In genomic region chr2:175446201-175446600, GRCh38 we compare ENCODE assay signal across 28 cellular contexts.
"Had no signal": no experiment of that assay in that cellular context is flagged by ENCODE, and none has a peak within 500 bp of the region (broad histone marks: within the 10 kb centered on the region; RNA-seq: fewer than 3 reads in every experiment).

No MANE protein-coding gene starts in this region.

- DNase-seq: natural killer cell; occipital lobe; ovary; posterior cingulate gyrus; psoas muscle; right cardiac atrium; spleen; stimulated activated CD4-positive, alpha-beta T cell treated with anti-CD3 and anti-CD28 coated beads, Interleukin-12 subunit alpha, Interleukin-12 subunit beta, amount 100 ng/mL, for 4 hours; stimulated activated CD4-positive, alpha-beta T cell treated with anti-CD3 and anti-CD28 coated beads, Interleukin-1b, Interleukin-23, amount 100 ng/mL, for 48 hours; stimulated activated CD4-positive, alpha-beta T cell treated with anti-CD3 and anti-CD28 coated beads, Interleukin-4, amount 100 ng/mL, for 1 hour; stimulated activated CD4-positive, alpha-beta T cell treated with anti-CD3 and anti-CD28 coated beads, Interleukin-4, amount 100 ng/mL, for 4 hours; stimulated activated CD8-positive, alpha-beta memory T cell treated with anti-CD3 and anti-CD28 coated beads, Interleukin-4, amount 100 ng/mL, for 48 hours; stimulated activated naive CD4-positive, alpha-beta T cell; stimulated activated naive CD8-positive, alpha-beta T cell treated with anti-CD3 and anti-CD28 coated beads, Interleukin-15, amount 100 ng/mL, for 72 hours; stimulated activated naive CD8-positive, alpha-beta T cell treated with anti-CD3 and anti-CD28 coated beads, Interleukin-15, Interleukin-2, amounts not matched to agents 100 U/mL and 50 U/mL, for 24 hours; substantia nigra; testis; tibial artery; transverse colon; upper lobe of right lung; uterus had no signal

- H3K9me3 ChIP-seq: ovary, psoas muscle, spleen, suprapubic skin, testis, tibial artery, transverse colon, upper lobe of right lung, uterus had no signal

- H3K9ac ChIP-seq: neural progenitor cell, parathyroid adenoma had no signal

- H3K79me2 ChIP-seq: parathyroid adenoma had no signal

- H3K4me2 ChIP-seq: neural progenitor cell, smooth muscle cell had no signal

- H3K36me3 ChIP-seq: neural progenitor cell, ovary, spleen, suprapubic skin, tibial artery, transverse colon, upper lobe of right lung, uterus had no signal

- H2AFZ ChIP-seq: neural progenitor cell, parathyroid adenoma had no signal

- H3K27ac ChIP-seq: neural progenitor cell, ovary, parathyroid adenoma, psoas muscle, skin epidermis, spleen, suprapubic skin, testis, tibial artery, transverse colon, upper lobe of right lung, uterus had no signal

- H3K4me1 ChIP-seq: parathyroid adenoma, psoas muscle, spleen, suprapubic skin, testis, transverse colon, upper lobe of right lung, uterus had no signal

- ATAC-seq: natural killer cell; psoas muscle; right cardiac atrium; sciatic nerve; stimulated activated memory B cell treated with anti-CD40 and anti-IgM and Interleukin-4, amounts not matched to agents 10 μg/mL and 1 μg/mL and 100 μg/mL, for 72 hours; stimulated activated naive CD8-positive, alpha-beta T cell treated with anti-CD3 and anti-CD28 coated beads, Interleukin-15, amount 100 ng/mL, for 72 hours; stimulated activated naive CD8-positive, alpha-beta T cell treated with anti-CD3 and anti-CD28 coated beads, Interleukin-15, Interleukin-2, amounts not matched to agents 100 U/mL and 50 U/mL, for 24 hours; upper lobe of right lung had no signal

- H3K4me3 ChIP-seq: neural progenitor cell, ovary, psoas muscle, skin epidermis, smooth muscle cell, spleen, suprapubic skin, testis, tibial artery, transverse colon, upper lobe of right lung, uterus had no signal

- H3K27me3 ChIP-seq: neural progenitor cell, ovary, suprapubic skin, testis, transverse colon, upper lobe of right lung, uterus had no signal
